ENCODE assay signal across 1 cellular context in genomic region chr6:151248295-151248694, GRCh38.
TF ChIP-seq lines count a peak whose summit lies in the region.

No MANE protein-coding gene starts in this region.

TF ChIP-seq in WTC11, 78 proteins besides CTCF, POLR2A, EP300 and RAD21 (continued from another document):
- TF ChIP-seq CREM (CRISPR knock-in tag; IDR thresholded peaks at IDR 0.05): no peak
- TF ChIP-seq ZNF512 (CRISPR knock-in tag; IDR thresholded peaks at IDR 0.05; ENCODE audit: borderline replicate concordance): no peak
- TF ChIP-seq SMAD3 (CRISPR knock-in tag; IDR thresholded peaks at IDR 0.05; ENCODE audit: borderline replicate concordance): no peak
- TF ChIP-seq ZNF423 (CRISPR knock-in tag; IDR thresholded peaks at IDR 0.05): no peak
